In the genomic region with DNA sequence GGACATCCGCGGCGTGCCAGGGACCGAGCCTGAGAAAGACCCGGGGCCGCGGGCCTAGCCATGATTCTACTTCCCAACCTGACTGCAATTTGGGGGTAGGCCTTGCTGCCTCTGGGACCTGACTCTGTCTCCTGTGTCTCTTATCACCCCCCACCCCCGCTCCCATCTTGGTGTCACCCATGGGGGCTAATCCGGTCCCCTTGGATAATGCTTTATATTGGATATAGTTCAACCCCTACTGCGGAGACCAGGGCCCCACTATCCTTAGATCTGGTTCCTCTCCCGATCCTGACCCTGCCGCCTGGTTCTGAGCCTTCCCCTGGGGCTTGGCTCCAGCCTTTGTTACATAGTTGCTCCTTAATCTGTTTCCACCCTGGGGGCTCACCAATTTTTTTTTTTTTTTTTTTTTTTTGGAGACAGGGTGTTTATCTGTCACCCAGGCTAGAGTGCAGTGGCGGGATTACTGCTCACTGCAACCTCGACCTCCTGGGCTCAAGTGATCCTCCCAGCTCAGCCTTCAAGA, we compare ENCODE assay signal across 8 cellular contexts.
A peak's percentile ranks its signal among the peaks of the same experiment; 100 is the strongest.
DNase-seq lines count a peak whose midpoint lies in the region; ATAC-seq and TF ChIP-seq lines count a peak whose summit lies in the region.

No MANE protein-coding gene starts in this region.

- ATAC-seq in HG03135 (IDR thresholded peaks at IDR 0.05; ENCODE audit: unreplicated experiment) (no peak), HG03354 (IDR thresholded peaks at IDR 0.05; ENCODE audit: poor library complexity, severe bottlenecking, unreplicated experiment) (no peak), HG02938 (IDR thresholded peaks at IDR 0.05; ENCODE audit: unreplicated experiment) (no peak), GM18498 (IDR thresholded peaks at IDR 0.05; ENCODE audit: unreplicated experiment) (no peak)

- H3K27me3 ChIP-seq in SU-DHL-6 (ENCODE audit: low read length) (no peaks in the 10 kb centered on the region), rectal smooth muscle tissue (ENCODE audit: control insufficient read depth, insufficient read depth, low read length) (no peaks in the 10 kb centered on the region)

- peak overlapping the region; percentile 78; the same call in 1 of the 2 replicates for H3K9ac ChIP-seq in ES-I3 (ENCODE audit: low read depth, low read length)
- H3K9ac ChIP-seq in SU-DHL-6 (ENCODE audit: low read length) = peak overlapping the region; percentile 73
- no peak overlapping the region for H3K9ac ChIP-seq in rectal smooth muscle tissue (ENCODE audit: low read length)

- no peaks in the 10 kb centered on the region for H4K20me1 ChIP-seq in SU-DHL-6 (ENCODE audit: low read depth, low read length)

- no peaks in the 10 kb centered on the region for H3F3A ChIP-seq in SU-DHL-6 (ENCODE audit: insufficient read depth)

- H3K27ac ChIP-seq in SU-DHL-6 (ENCODE audit: low read depth, low read length) = no peak overlapping the region
- H3K27ac ChIP-seq in rectal smooth muscle tissue (ENCODE audit: low read depth, low read length) = no peak overlapping the region

- peaks cover 21% of the 10 kb centered on the region; the same call in 1 of the 2 replicates for H3K79me2 ChIP-seq in SU-DHL-6 (ENCODE audit: insufficient read depth, low read length)

- H2AFZ ChIP-seq in SU-DHL-6 (ENCODE audit: low read depth, low read length, severe bottlenecking) = no peak overlapping the region

- H3K9me3 ChIP-seq in ES-I3 (ENCODE audit: control insufficient read depth, insufficient read depth, low read length) = no peaks in the 10 kb centered on the region
- no peaks in the 10 kb centered on the region for H3K9me3 ChIP-seq in SU-DHL-6 (ENCODE audit: insufficient read depth, low read length)

- no peaks in the 10 kb centered on the region for H3K9me2 ChIP-seq in SU-DHL-6 (replicated peaks; ENCODE audit: insufficient read depth, low read length)

- no peak for TF ChIP-seq CTCF in SU-DHL-6 (IDR thresholded peaks at IDR 0.05; ENCODE audit: insufficient read depth, low read length, poor library complexity, severe bottlenecking)
- TF ChIP-seq CTCF in fibroblast of pulmonary artery (IDR thresholded peaks at IDR 0.05; ENCODE audit: low read length, missing control alignments) = no peak

- H3K4me3 ChIP-seq in SU-DHL-6 (ENCODE audit: insufficient read depth, low read length, poor library complexity, severe bottlenecking) (peak overlapping the region; percentile 90), fibroblast of pulmonary artery (replicated peaks; ENCODE audit: low read depth, low read length) (peak overlapping the region; percentile 97), rectal smooth muscle tissue (ENCODE audit: low read length) (peak overlapping the region; percentile 96)

- H3K4me2 ChIP-seq in SU-DHL-6 (ENCODE audit: low read depth, low read length, poor library complexity, severe bottlenecking) = peak overlapping the region; percentile 79

- no peak for DNase-seq in fibroblast of pulmonary artery (ENCODE audit: low read depth)

- H3K4me1 ChIP-seq in ES-I3 (ENCODE audit: insufficient read depth, low read length) (no peaks in the 10 kb centered on the region; the same call in 1 of the 2 replicates), rectal smooth muscle tissue (ENCODE audit: control insufficient read depth, insufficient read depth, low read length) (peaks cover 6% of the 10 kb centered on the region)

- H3K36me3 ChIP-seq in ES-I3 (ENCODE audit: insufficient read depth, low read length) (no peaks in the 10 kb centered on the region; the same call in 1 of the 2 replicates), SU-DHL-6 (ENCODE audit: low read length) (no peaks in the 10 kb centered on the region), rectal smooth muscle tissue (ENCODE audit: control insufficient read depth, insufficient read depth, low read length) (peaks cover 7% of the 10 kb centered on the region)
